Comparison of ENCODE assay signal across 20 cellular contexts in the genomic region with DNA sequence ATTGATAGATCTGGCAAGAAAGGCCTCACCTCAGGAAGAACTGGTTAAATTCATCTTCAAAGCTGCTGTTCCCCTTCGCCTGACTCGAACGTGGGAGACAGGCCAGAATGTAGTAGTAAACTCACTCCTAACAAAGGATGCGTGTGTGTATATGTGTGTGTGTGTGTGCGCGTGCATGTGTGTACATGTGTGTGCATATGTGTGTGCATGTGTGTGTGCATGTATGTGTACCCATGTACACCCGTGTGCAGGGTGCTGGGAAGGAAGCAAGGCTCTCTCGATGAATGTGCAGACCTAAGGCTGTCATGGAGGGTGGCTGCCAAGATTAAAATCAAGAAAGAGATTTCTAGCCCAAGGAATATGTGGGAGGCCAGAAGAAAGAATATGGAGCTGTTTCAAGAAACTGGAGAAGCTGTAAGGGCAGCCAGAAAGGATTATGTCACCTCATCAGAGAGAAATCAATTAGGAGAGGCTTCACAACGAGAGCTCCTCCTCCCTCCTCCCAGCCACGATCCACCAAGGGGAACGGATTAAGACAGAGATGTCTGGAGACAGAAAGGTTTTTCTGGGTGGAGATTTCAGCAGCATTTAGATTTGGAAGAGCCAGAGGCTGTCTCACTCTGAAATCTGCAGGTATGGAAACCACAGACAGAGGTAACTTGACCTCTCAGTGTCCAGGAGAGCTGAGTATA. TPM values are rescaled to one million over a fixed set of nuclear protein-coding genes. Genes with fewer than 3 reads are reported as not detected.
DNase-seq lines count a peak whose midpoint lies in the region; ATAC-seq, FAIRE-seq and TF ChIP-seq lines count a peak whose summit lies in the region.
"Had no signal": no experiment of that assay in that cellular context is flagged by ENCODE, and none has a peak within 500 bp of the region (broad histone marks: within the 10 kb centered on the region; RNA-seq: fewer than 3 reads in every experiment).

No MANE protein-coding gene starts in this region.

- intact Hi-C loops in left lung (cut with DNase I), result no loop called here

- H3K36me3 ChIP-seq in left lung, result no peaks in the 10 kb centered on the region
- H3K36me3 ChIP-seq in CD8-positive, alpha-beta memory T cell (ENCODE audit: insufficient read depth, low read length), result no peaks in the 10 kb centered on the region
- H3K36me3 ChIP-seq: SJSA1 had no signal

- peak; percentile 86 for FAIRE-seq in urothelium cell line (lab: Jason Lieb, UNC)
- FAIRE-seq: A204.1 had no signal

- peaks cover 43% of the 10 kb centered on the region for H3K27me3 Mint-ChIP-seq in stimulated activated naive CD8-positive, alpha-beta T cell treated with anti-CD3 and anti-CD28 coated beads, Interleukin-15, amount 100 ng/mL, for 72 hours
- peaks cover 31 to 45% of the 10 kb centered on the region in 2 donors for H3K27me3 Mint-ChIP-seq in CD8-positive, alpha-beta memory T cell

- H3K27ac ChIP-seq in left lung, result no peak overlapping the region
- no peak overlapping the region for H3K27ac ChIP-seq in CD8-positive, alpha-beta memory T cell (ENCODE audit: low read depth, low read length)
- H3K27ac ChIP-seq: PC-9, SJSA1 had no signal

- CTCF ChIA-PET in CD8-positive, alpha-beta memory T cell (lab: Charles Lee), result no interaction called here

- H3K36me3 Mint-ChIP-seq in CD8-positive, alpha-beta memory T cell, result peaks cover 0 to 4% (median 0%) of the 10 kb centered on the region in 3 donors

- peaks cover 0 to 7% of the 10 kb centered on the region in 2 donors for H3K9me3 ChIP-seq in left lung
- H3K9me3 ChIP-seq in CD8-positive, alpha-beta memory T cell (ENCODE audit: low read length), result no peaks in the 10 kb centered on the region
- H3K9me3 ChIP-seq: SJSA1 had no signal

- no peak for TF ChIP-seq CTCF in left lung (IDR thresholded peaks at IDR 0.05)

- H3K4me1 ChIP-seq in left lung, result no peaks in the 10 kb centered on the region
- H3K4me1 ChIP-seq in CD8-positive, alpha-beta memory T cell (ENCODE audit: insufficient read depth, low read length), result no peaks in the 10 kb centered on the region
- H3K4me1 ChIP-seq: SJSA1 had no signal

- POLR2A ChIA-PET in CD8-positive, alpha-beta memory T cell (lab: Charles Lee), result interaction anchor here (0.5 kb wide), 1 partner anchor 30 kb away, joined by 3 read pairs; no protein-coding TSS in a partner anchor

- peak overlapping the region; percentile 17 to 79 for H3K27ac Mint-ChIP-seq in stimulated activated naive CD8-positive, alpha-beta T cell treated with anti-CD3 and anti-CD28 coated beads, Interleukin-15, amount 100 ng/mL, for 72 hours
- H3K27ac Mint-ChIP-seq in CD8-positive, alpha-beta memory T cell, result peak overlapping the region in 1 of 8 donors; percentile 34

- H3K4me3 Mint-ChIP-seq in stimulated activated naive CD8-positive, alpha-beta T cell treated with anti-CD3 and anti-CD28 coated beads, Interleukin-15, amount 100 ng/mL, for 72 hours, result no peak overlapping the region
- no peak overlapping the region for H3K4me3 Mint-ChIP-seq in CD8-positive, alpha-beta memory T cell

- no peak overlapping the region for H3K4me3 ChIP-seq in left lung
- no peak overlapping the region for H3K4me3 ChIP-seq in CD8-positive, alpha-beta memory T cell (ENCODE audit: low read length)
- H3K4me3 ChIP-seq: PC-9, SJSA1 had no signal

- peaks cover 0 to under 1% of the 10 kb centered on the region in 2 donors for H3K9me3 Mint-ChIP-seq in stimulated activated naive CD8-positive, alpha-beta T cell treated with anti-CD3 and anti-CD28 coated beads, Interleukin-15, amount 100 ng/mL, for 72 hours
- peaks cover 0 to 1% (median under 1%) of the 10 kb centered on the region in 5 donors for H3K9me3 Mint-ChIP-seq in CD8-positive, alpha-beta memory T cell

- peaks cover 5 to 60% of the 10 kb centered on the region in 2 donors for H3K27me3 ChIP-seq in left lung
- H3K27me3 ChIP-seq in CD8-positive, alpha-beta memory T cell (ENCODE audit: insufficient read depth, low read length, poor library complexity, severe bottlenecking), result peaks cover 16% of the 10 kb centered on the region

- no peak for ATAC-seq in stimulated activated naive CD8-positive, alpha-beta T cell treated with anti-CD3 and anti-CD28 coated beads, Interleukin-15, amount 100 ng/mL, for 72 hours
- ATAC-seq in stimulated activated naive CD8-positive, alpha-beta T cell treated with anti-CD3 and anti-CD28 coated beads, Interleukin-15, Interleukin-2, amounts not matched to agents 100 U/mL and 50 U/mL, for 24 hours, result no peak
- peak; percentile 38 for ATAC-seq in left lung
- ATAC-seq in GM21825 (IDR thresholded peaks at IDR 0.05; ENCODE audit: unreplicated experiment), result no peak

- H3K4me1 Mint-ChIP-seq in stimulated activated naive CD8-positive, alpha-beta T cell treated with anti-CD3 and anti-CD28 coated beads, Interleukin-15, amount 100 ng/mL, for 72 hours, result no peaks in the 10 kb centered on the region
- no peaks in the 10 kb centered on the region for H3K4me1 Mint-ChIP-seq in CD8-positive, alpha-beta memory T cell

- DNase-seq in stimulated activated naive CD8-positive, alpha-beta T cell treated with anti-CD3 and anti-CD28 coated beads, Interleukin-15, amount 100 ng/mL, for 72 hours, result no peak
- DNase-seq in stimulated activated naive CD8-positive, alpha-beta T cell treated with anti-CD3 and anti-CD28 coated beads, Interleukin-15, Interleukin-2, amounts not matched to agents 100 U/mL and 50 U/mL, for 24 hours, result no peak
- DNase-seq in amniotic epithelial cell (ENCODE audit: low read depth) (peak; percentile 12), left lung (no peak), urothelium cell line (ENCODE audit: low spot score) (no peak), occipital lobe (lab: John Stamatoyannopoulos, UW) (no peak)
- DNase-seq in CD8-positive, alpha-beta memory T cell, result no peak
- DNase-seq: C1 segment of cervical spinal cord, DMS153, KBM-7, NCI-H1048, NCI-H146, NCI-H2081 treated with DMSO at 0.1 percent for 48 hours, NCI-H446, NCI-H69, PC-9 had no signal

RNA-seq across cellular contexts. Expression of a gene that starts 34.0 kb away (rescaled TPM):
- total RNA-seq in left lung (under 1 TPM; 0.18 to 0.47 TPM), occipital lobe (not detected)
- total RNA-seq in CD8-positive, alpha-beta memory T cell, result not detected
- not detected for polyA plus RNA-seq in CD8-positive, alpha-beta memory T cell
- total RNA-seq: H4, PC-9, SJSA1 had no signal
